ENCODE assay signal across 33 cellular contexts in the genomic region with DNA sequence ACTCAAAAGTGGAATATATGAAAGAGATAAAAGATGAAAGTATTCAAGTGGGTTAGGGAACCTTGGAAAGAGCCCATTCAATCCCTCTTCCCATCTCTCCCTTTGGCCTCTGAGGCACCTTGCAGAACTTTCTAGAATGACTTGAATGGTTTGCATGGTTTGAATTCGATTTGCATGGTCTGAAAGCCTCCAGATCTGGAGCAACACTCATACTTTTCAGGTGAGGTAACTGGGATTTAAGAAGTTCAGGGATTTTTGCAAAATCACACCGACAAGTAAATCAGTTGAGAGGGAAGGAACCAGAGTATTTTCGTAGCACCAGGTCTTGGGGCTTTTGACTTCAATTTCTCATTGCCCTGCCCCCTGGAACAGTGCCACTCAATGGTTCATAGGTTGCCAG.
"Had no signal": no experiment of that assay in that cellular context is flagged by ENCODE, and none has a peak within 500 bp of the region (broad histone marks: within the 10 kb centered on the region; RNA-seq: fewer than 3 reads in every experiment).

No MANE protein-coding gene starts in this region.

- H3K36me3 Mint-ChIP-seq: activated CD4-positive, alpha-beta memory T cell treated with anti-CD3 and anti-CD28 coated beads for 36 hours; activated CD8-positive, alpha-beta memory T cell treated with anti-CD3 and anti-CD28 coated beads, Interleukin-2, amount 10 ng/mL, durations not matched to agents 7 days and 5 days; activated naive CD4-positive, alpha-beta T cell treated with anti-CD3 and anti-CD28 coated beads, Interleukin-2, amount 50 U/mL, for 24 hours; activated naive CD8-positive, alpha-beta T cell treated with anti-CD3 and anti-CD28 coated beads for 36 hours had no signal

- H3K9me3 Mint-ChIP-seq: activated CD4-positive, alpha-beta memory T cell treated with anti-CD3 and anti-CD28 coated beads for 36 hours; activated CD4-positive, alpha-beta T cell treated with anti-CD3 and anti-CD28 coated beads, Interleukin-2, amount 10 ng/mL, durations not matched to agents 24 days and 14 days; activated naive CD4-positive, alpha-beta T cell treated with anti-CD3 and anti-CD28 coated beads for 36 hours; activated naive CD4-positive, alpha-beta T cell treated with anti-CD3 and anti-CD28 coated beads, Interleukin-2, amount 50 U/mL, for 24 hours; activated naive CD8-positive, alpha-beta T cell treated with anti-CD3 and anti-CD28 coated beads for 36 hours; activated naive CD8-positive, alpha-beta T cell treated with anti-CD3 and anti-CD28 coated beads, Interleukin-2, amount 50 U/mL, for 24 hours; activated T-helper 1 cell treated with anti-CD3 and anti-CD28 coated beads, Interleukin-12 subunit alpha, Interleukin-12 subunit beta, Interleukin-2, Interleukin-4 antibody, amounts not matched to agents 30 ng/mL and 10 ng/mL and 1 ng/mL, durations not matched to agents 14 hours and 24 hours and 36 hours; activated T-helper 2 cell treated with anti-CD3 and anti-CD28 coated beads, Interferon-gamma antibody, Interleukin-2, Interleukin-4, amounts not matched to agents 10 μg/mL and 5 μg/mL and 100 μg/mL, durations not matched to agents 14 hours and 24 hours and 36 hours; central memory CD8-positive, alpha-beta T cell; dendritic cell treated with granulocyte-macrophage colony-stimulating factor and Interleukin-4, amounts not matched to agents 40 ng/mL and 50 ng/mL, for 4 days; T-helper 2 cell treated with Interferon-gamma antibody and Interleukin-4, amounts not matched to agents 5 μg/mL and 100 μg/mL, for 36 hours had no signal

- H3K27me3 Mint-ChIP-seq: activated CD4-positive, alpha-beta memory T cell treated with anti-CD3 and anti-CD28 coated beads for 36 hours; activated CD4-positive, alpha-beta T cell treated with anti-CD3 and anti-CD28 coated beads for 36 hours; activated CD4-positive, alpha-beta T cell treated with anti-CD3 and anti-CD28 coated beads, Interleukin-2, amount 10 ng/mL, durations not matched to agents 24 days and 14 days; activated CD8-positive, alpha-beta memory T cell treated with anti-CD3 and anti-CD28 coated beads, Interleukin-2, amount 10 ng/mL, durations not matched to agents 7 days and 5 days; activated naive CD4-positive, alpha-beta T cell treated with anti-CD3 and anti-CD28 coated beads, Interleukin-2, amount 50 U/mL, for 24 hours; activated naive CD8-positive, alpha-beta T cell treated with anti-CD3 and anti-CD28 coated beads for 36 hours; activated naive CD8-positive, alpha-beta T cell treated with anti-CD3 and anti-CD28 coated beads, Interleukin-2, amount 50 U/mL, for 24 hours; central memory CD8-positive, alpha-beta T cell; dendritic cell treated with granulocyte-macrophage colony-stimulating factor and Interleukin-4, amounts not matched to agents 40 ng/mL and 50 ng/mL, for 4 days; T-helper 17 cell had no signal

- H3K27ac Mint-ChIP-seq: activated CD4-positive, alpha-beta memory T cell treated with anti-CD3 and anti-CD28 coated beads for 36 hours; activated CD4-positive, alpha-beta T cell treated with anti-CD3 and anti-CD28 coated beads for 36 hours; activated CD4-positive, alpha-beta T cell treated with anti-CD3 and anti-CD28 coated beads, Interleukin-2, amount 10 ng/mL, durations not matched to agents 24 days and 14 days; activated CD8-positive, alpha-beta memory T cell treated with anti-CD3 and anti-CD28 coated beads, Interleukin-2, amount 10 ng/mL, durations not matched to agents 7 days and 5 days; activated CD8-positive, alpha-beta T cell treated with anti-CD3 and anti-CD28 coated beads, Interleukin-2, amount 10 ng/mL, durations not matched to agents 7 days and 5 days; activated naive CD4-positive, alpha-beta T cell treated with anti-CD3 and anti-CD28 coated beads for 36 hours; activated naive CD4-positive, alpha-beta T cell treated with anti-CD3 and anti-CD28 coated beads, Interleukin-2, amount 50 U/mL, for 24 hours; activated naive CD8-positive, alpha-beta T cell treated with anti-CD3 and anti-CD28 coated beads for 36 hours; activated naive CD8-positive, alpha-beta T cell treated with anti-CD3 and anti-CD28 coated beads, Interleukin-2, amount 50 U/mL, for 24 hours; activated T-helper 1 cell treated with anti-CD3 and anti-CD28 coated beads, Interleukin-12 subunit alpha, Interleukin-12 subunit beta, Interleukin-2, Interleukin-4 antibody, amounts not matched to agents 30 ng/mL and 10 ng/mL and 1 ng/mL, durations not matched to agents 14 hours and 24 hours and 36 hours; activated T-helper 2 cell treated with anti-CD3 and anti-CD28 coated beads, Interferon-gamma antibody, Interleukin-2, Interleukin-4, amounts not matched to agents 10 μg/mL and 5 μg/mL and 100 μg/mL, durations not matched to agents 14 hours and 24 hours and 36 hours; dendritic cell treated with granulocyte-macrophage colony-stimulating factor and Interleukin-4, amounts not matched to agents 40 ng/mL and 50 ng/mL, for 4 days; endodermal cell; T-helper 17 cell; T-helper 2 cell treated with Interferon-gamma antibody and Interleukin-4, amounts not matched to agents 5 μg/mL and 100 μg/mL, for 36 hours had no signal

- H3K4me1 Mint-ChIP-seq: activated CD4-positive, alpha-beta T cell treated with anti-CD3 and anti-CD28 coated beads for 36 hours; activated CD4-positive, alpha-beta T cell treated with anti-CD3 and anti-CD28 coated beads, Interleukin-2, amount 10 ng/mL, durations not matched to agents 24 days and 14 days; activated CD8-positive, alpha-beta memory T cell treated with anti-CD3 and anti-CD28 coated beads, Interleukin-2, amount 10 ng/mL, durations not matched to agents 7 days and 5 days; activated naive CD4-positive, alpha-beta T cell treated with anti-CD3 and anti-CD28 coated beads, Interleukin-2, amount 50 U/mL, for 24 hours; activated naive CD8-positive, alpha-beta T cell treated with anti-CD3 and anti-CD28 coated beads for 36 hours; activated naive CD8-positive, alpha-beta T cell treated with anti-CD3 and anti-CD28 coated beads, Interleukin-2, amount 50 U/mL, for 24 hours; central memory CD8-positive, alpha-beta T cell; T-helper 17 cell had no signal

- FAIRE-seq: bronchial epithelial cell had no signal

- H3K9me3 ChIP-seq: ascending aorta, gastroesophageal sphincter had no signal

- H3K27ac ChIP-seq: ascending aorta, brain microvascular endothelial cell, coronary artery, gastroesophageal sphincter had no signal

- ATAC-seq: activated CD4-positive, alpha-beta T cell treated with anti-CD3 and anti-CD28 coated beads for 36 hours; activated CD8-positive, alpha-beta memory T cell treated with anti-CD3 and anti-CD28 coated beads, Interleukin-2, amount 10 ng/mL, durations not matched to agents 7 days and 5 days; activated CD8-positive, alpha-beta T cell treated with anti-CD3 and anti-CD28 coated beads, Interleukin-2, amount 10 ng/mL, durations not matched to agents 7 days and 5 days; activated naive CD8-positive, alpha-beta T cell treated with anti-CD3 and anti-CD28 coated beads, Interleukin-2, amount 50 U/mL, for 24 hours; esophagus mucosa; gastroesophageal sphincter; T-helper 17 cell had no signal

- H3K4me3 ChIP-seq: ascending aorta, coronary artery, dorsolateral prefrontal cortex, gastroesophageal sphincter had no signal

- H3K4me1 ChIP-seq: ascending aorta, gastroesophageal sphincter had no signal

- H3K36me3 ChIP-seq: ascending aorta, brain microvascular endothelial cell, gastroesophageal sphincter had no signal

- H3K27me3 ChIP-seq: ascending aorta, brain microvascular endothelial cell, gastroesophageal sphincter had no signal

- H3K4me3 Mint-ChIP-seq: activated CD4-positive, alpha-beta memory T cell treated with anti-CD3 and anti-CD28 coated beads for 36 hours; activated CD4-positive, alpha-beta T cell treated with anti-CD3 and anti-CD28 coated beads for 36 hours; activated CD4-positive, alpha-beta T cell treated with anti-CD3 and anti-CD28 coated beads, Interleukin-2, amount 10 ng/mL, durations not matched to agents 24 days and 14 days; activated CD8-positive, alpha-beta memory T cell treated with anti-CD3 and anti-CD28 coated beads, Interleukin-2, amount 10 ng/mL, durations not matched to agents 7 days and 5 days; activated CD8-positive, alpha-beta T cell treated with anti-CD3 and anti-CD28 coated beads, Interleukin-2, amount 10 ng/mL, durations not matched to agents 7 days and 5 days; activated naive CD4-positive, alpha-beta T cell treated with anti-CD3 and anti-CD28 coated beads for 36 hours; activated naive CD4-positive, alpha-beta T cell treated with anti-CD3 and anti-CD28 coated beads, Interleukin-2, amount 50 U/mL, for 24 hours; activated naive CD8-positive, alpha-beta T cell treated with anti-CD3 and anti-CD28 coated beads for 36 hours; activated naive CD8-positive, alpha-beta T cell treated with anti-CD3 and anti-CD28 coated beads, Interleukin-2, amount 50 U/mL, for 24 hours; activated T-helper 1 cell treated with anti-CD3 and anti-CD28 coated beads, Interleukin-12 subunit alpha, Interleukin-12 subunit beta, Interleukin-2, Interleukin-4 antibody, amounts not matched to agents 30 ng/mL and 10 ng/mL and 1 ng/mL, durations not matched to agents 14 hours and 24 hours and 36 hours; central memory CD8-positive, alpha-beta T cell; dendritic cell treated with granulocyte-macrophage colony-stimulating factor and Interleukin-4, amounts not matched to agents 40 ng/mL and 50 ng/mL, for 4 days; endodermal cell; T-helper 17 cell; T-helper 2 cell treated with Interferon-gamma antibody and Interleukin-4, amounts not matched to agents 5 μg/mL and 100 μg/mL, for 36 hours had no signal

- DNase-seq: activated CD4-positive, alpha-beta memory T cell treated with anti-CD3 and anti-CD28 coated beads for 36 hours; activated CD4-positive, alpha-beta T cell treated with anti-CD3 and anti-CD28 coated beads for 36 hours; activated CD4-positive, alpha-beta T cell treated with anti-CD3 and anti-CD28 coated beads, Interleukin-2, amount 10 ng/mL, durations not matched to agents 24 days and 14 days; activated CD4-positive, CD25-positive, alpha-beta regulatory T cell; activated CD4-positive, CD25-positive, alpha-beta regulatory T cell treated with anti-CD3 and anti-CD28 coated beads, Interleukin-2, amount 50 U/mL, for 72 hours; activated CD8-positive, alpha-beta memory T cell treated with anti-CD3 and anti-CD28 coated beads, Interleukin-2, amount 10 ng/mL, durations not matched to agents 7 days and 5 days; activated CD8-positive, alpha-beta memory T cell treated with anti-CD3 and anti-CD28 coated beads, Interleukin-2, amount 50 U/mL, for 4 hours; activated CD8-positive, alpha-beta T cell treated with anti-CD3 and anti-CD28 coated beads, Interleukin-2, amount 10 ng/mL, durations not matched to agents 7 days and 5 days; activated effector memory CD4-positive, alpha-beta T cell treated with anti-CD3 and anti-CD28 coated beads, Interleukin-2, amount 50 U/mL, for 16 hours; activated naive CD4-positive, alpha-beta T cell treated with anti-CD3 and anti-CD28 coated beads for 36 hours; activated naive CD8-positive, alpha-beta T cell treated with anti-CD3 and anti-CD28 coated beads for 36 hours; activated naive CD8-positive, alpha-beta T cell treated with anti-CD3 and anti-CD28 coated beads, Interleukin-2, amount 50 U/mL, for 24 hours; activated T-cell treated with anti-CD3 and anti-CD28 coated beads, Interleukin-2, amount 50 U/mL, for 1 hour; activated T-cell treated with anti-CD3 and anti-CD28 coated beads, Interleukin-2, amount 50 U/mL, for 48 hours; brain microvascular endothelial cell; dorsolateral prefrontal cortex; effector memory CD4-positive, alpha-beta T cell; endodermal cell; foreskin melanocyte; T-helper 1 cell; T-helper 17 cell; T1000 had no signal
